8 cellular contexts compared by ENCODE assay signal in the genomic region with DNA sequence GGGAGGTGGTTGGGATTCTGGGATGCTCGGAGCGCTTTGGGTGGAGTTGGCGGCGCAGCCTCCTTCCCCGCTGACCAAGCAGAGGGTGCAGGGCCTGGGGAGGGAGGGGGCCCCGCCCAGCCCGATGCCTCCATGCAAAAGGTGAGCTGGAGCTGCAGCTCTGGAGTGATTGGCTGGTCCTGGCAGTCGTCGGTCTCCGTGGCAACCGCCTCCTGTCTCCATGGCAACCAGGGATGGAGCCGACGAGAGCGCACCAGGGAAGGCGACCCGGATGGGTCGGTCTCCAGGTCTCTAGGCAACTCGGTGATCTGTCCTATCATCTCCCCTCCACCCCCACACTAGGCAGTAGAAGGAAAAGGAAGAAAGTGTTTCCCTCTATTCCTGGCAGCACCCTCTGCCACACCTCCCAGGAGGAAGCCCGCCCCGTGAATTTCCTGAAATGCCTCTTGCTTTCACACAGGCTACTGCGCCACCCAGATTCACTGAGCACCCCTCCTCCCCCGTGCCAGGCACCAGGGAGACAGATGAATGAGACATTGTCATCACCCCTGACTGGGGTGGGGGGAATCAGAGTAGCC. TPM values are rescaled to one million over a fixed set of nuclear protein-coding genes. Genes with fewer than 3 reads are reported as not detected.
DNase-seq lines count a peak whose midpoint lies in the region; ATAC-seq and TF ChIP-seq lines count a peak whose summit lies in the region.

No MANE protein-coding gene starts in this region.

- H2BK120ac ChIP-seq in mesendoderm (ENCODE audit: low read depth, low read length), result no peak overlapping the region

- no CpG with 5 or more reads among the region's 22 CpGs for WGBS in mesendoderm (ENCODE audit: extremely low coverage, insufficient coverage, low lambda C conversion rate)

- H3K18ac ChIP-seq in mesendoderm (ENCODE audit: low read length), result no peak overlapping the region

- H3K36me3 Mint-ChIP-seq in endothelial cell (ENCODE audit: low read depth, unreplicated experiment), result peaks cover 4% of the 10 kb centered on the region

- H3K27ac ChIP-seq in mesendoderm (ENCODE audit: low read depth, low read length), result no peak overlapping the region

- H3K4me1 Mint-ChIP-seq in endothelial cell (ENCODE audit: unreplicated experiment), result peaks cover 10% of the 10 kb centered on the region

- H3K79me1 ChIP-seq in mesendoderm (ENCODE audit: low read length), result no peaks in the 10 kb centered on the region

- DNase-seq in GM13976 (ENCODE audit: low spot score), result peak; percentile 81
- DNase-seq in NCI-H345 treated with DMSO at 0.1 percent for 48 hours (lab: John Stamatoyannopoulos, UW; ENCODE audit: unreplicated experiment), result peak; percentile 59
- peak; percentile 30 for DNase-seq in activated T-cell treated with anti-CD3 and anti-CD28 coated beads for 4 hours
- peak; percentile 79 for DNase-seq in endothelial cell (ENCODE audit: low spot score)
- DNase-seq in mesendoderm, result peak; percentile 90
- peak; percentile 29 for DNase-seq in stimulated activated CD8-positive, alpha-beta memory T cell treated with anti-CD3 and anti-CD28 coated beads, Interleukin-12 subunit alpha, Interleukin-12 subunit beta, amount 100 ng/mL, for 4 hours (ENCODE audit: low read depth)
- DNase-seq in SKM-1 (lab: John Stamatoyannopoulos, UW; ENCODE audit: unreplicated experiment), result no peak

- no peak overlapping the region for H3K4ac ChIP-seq in mesendoderm (ENCODE audit: low read depth, low read length)

- no peak for TF ChIP-seq CTCF in GM13976 (IDR thresholded peaks at IDR 0.05; ENCODE audit: borderline replicate concordance, control extremely low read depth, extremely low read depth, insufficient read depth, missing control alignments)
- TF ChIP-seq CTCF in endothelial cell (IDR thresholded peaks at IDR 0.05; ENCODE audit: unreplicated experiment), result no peak

- H4K8ac ChIP-seq in mesendoderm (ENCODE audit: low read depth, low read length), result no peak overlapping the region

- H3K9me3 Mint-ChIP-seq in endothelial cell (ENCODE audit: unreplicated experiment), result no peaks in the 10 kb centered on the region

- no peaks in the 10 kb centered on the region for H3K36me3 ChIP-seq in mesendoderm (ENCODE audit: control insufficient read depth, insufficient read depth, low read length)

- in situ Hi-C loops in GM13976 (cut with MboI; ENCODE audit: low sequenced_read_pairs, unreplicated experiment), result no loop called here

- peak overlapping the region; percentile 65 for H3K4me3 Mint-ChIP-seq in endothelial cell (ENCODE audit: unreplicated experiment)

- H2BK5ac ChIP-seq in mesendoderm (ENCODE audit: low read length), result no peak overlapping the region

- no peak overlapping the region for H4K5ac ChIP-seq in mesendoderm (ENCODE audit: low read length)

- H3K27me3 ChIP-seq in mesendoderm (ENCODE audit: insufficient read depth, low read length, poor library complexity), result no peaks in the 10 kb centered on the region

- H3K27ac Mint-ChIP-seq in endothelial cell (ENCODE audit: unreplicated experiment), result peak overlapping the region; percentile 84

- H3K56ac ChIP-seq in mesendoderm (ENCODE audit: low read length), result no peak overlapping the region

- H3K23ac ChIP-seq in mesendoderm (ENCODE audit: low read length), result no peak overlapping the region

- peaks cover 11% of the 10 kb centered on the region for H3K27me3 Mint-ChIP-seq in endothelial cell (ENCODE audit: unreplicated experiment)

- H3K9ac ChIP-seq in mesendoderm (ENCODE audit: low read length), result no peak overlapping the region

- H2AK5ac ChIP-seq in mesendoderm (ENCODE audit: low read length), result no peak overlapping the region

- H3K4me2 ChIP-seq in mesendoderm (ENCODE audit: low read length), result peak overlapping the region; percentile 27

- H3K4me1 ChIP-seq in mesendoderm (ENCODE audit: control insufficient read depth, low read depth, low read length), result no peaks in the 10 kb centered on the region

- no peak overlapping the region for H3K4me3 ChIP-seq in mesendoderm (ENCODE audit: low read length)

- no peaks in the 10 kb centered on the region for H3K79me2 ChIP-seq in mesendoderm (ENCODE audit: control insufficient read depth, insufficient read depth, low read length)

- no peak for ATAC-seq in GM18867 (IDR thresholded peaks at IDR 0.05; ENCODE audit: unreplicated experiment)

- H2BK15ac ChIP-seq in mesendoderm (replicated peaks; ENCODE audit: low read depth), result no peak overlapping the region

RNA-seq across cellular contexts. Expression of a gene that starts 0.6 kb away (rescaled TPM):
- 3.5 TPM for total RNA-seq in endothelial cell (ENCODE audit: unreplicated experiment)
- 2.1 TPM for polyA plus RNA-seq in mesendoderm (2013, experiment 1 of 2)
- polyA plus RNA-seq in mesendoderm (2013, experiment 2 of 2), result 2.0 TPM

RNA-seq across cellular contexts. Expression of a gene that starts 22.1 kb away (rescaled TPM):
- 48.1 TPM for total RNA-seq in endothelial cell (ENCODE audit: unreplicated experiment)
- 71.6 TPM for polyA plus RNA-seq in mesendoderm (2013, experiment 1 of 2)
- polyA plus RNA-seq in mesendoderm (2013, experiment 2 of 2), result 76.3 TPM
